Comparison of ENCODE assay signal across 8 cellular contexts in the genomic region with DNA sequence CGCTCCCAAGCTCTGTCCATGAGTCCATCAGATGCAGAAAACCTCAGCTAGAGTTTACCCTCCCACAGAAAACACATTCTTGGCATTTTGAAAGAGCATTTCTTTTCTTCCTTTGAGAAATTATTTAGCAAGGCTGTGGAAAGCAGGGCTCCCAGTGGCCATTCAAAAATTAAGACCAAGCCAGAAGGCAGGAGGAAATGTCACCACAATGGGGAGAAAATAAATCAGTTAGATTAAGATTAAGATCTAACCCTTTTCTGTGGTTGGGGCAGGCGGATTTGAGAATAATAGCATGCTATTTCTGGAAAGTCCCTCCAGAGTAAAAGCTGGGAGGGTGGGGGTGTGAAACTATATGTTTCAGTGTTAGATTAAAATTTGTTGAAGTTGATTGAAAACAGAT. TPM values are rescaled to one million over a fixed set of nuclear protein-coding genes. Genes with fewer than 3 reads are reported as not detected.
DNase-seq lines count a peak whose midpoint lies in the region; ATAC-seq and TF ChIP-seq lines count a peak whose summit lies in the region.

No MANE protein-coding gene starts in this region.

- ATAC-seq in HG02678 (IDR thresholded peaks at IDR 0.05; ENCODE audit: unreplicated experiment), result peak; percentile 39
- peak; percentile 59 to 62 for ATAC-seq in activated T-cell treated with anti-CD3 and anti-CD28 coated beads, Interleukin-2, amount 50 U/mL, for 4 hours

- H3K27ac ChIP-seq in muscle layer of colon (ENCODE audit: low read depth, low read length), result peak overlapping the region; percentile 88

- H3K9me3 Mint-ChIP-seq in Calu3 (ENCODE audit: low read depth, unreplicated experiment), result no peaks in the 10 kb centered on the region
- H3K9me3 Mint-ChIP-seq in activated T-cell treated with anti-CD3 and anti-CD28 coated beads, Interleukin-2, amount 50 U/mL, for 4 hours, result peaks cover 5% of the 10 kb centered on the region

- peak overlapping the region; percentile 50 for H3K27ac Mint-ChIP-seq in Calu3 (ENCODE audit: unreplicated experiment)

- H3K27me3 Mint-ChIP-seq in Calu3 (ENCODE audit: unreplicated experiment), result no peaks in the 10 kb centered on the region
- no peaks in the 10 kb centered on the region for H3K27me3 Mint-ChIP-seq in activated T-cell treated with anti-CD3 and anti-CD28 coated beads, Interleukin-2, amount 50 U/mL, for 4 hours (ENCODE audit: low read depth)

- no peaks in the 10 kb centered on the region for H3K27me3 ChIP-seq in muscle layer of colon (ENCODE audit: control insufficient read depth in 1 of 2, insufficient read depth in 2 of 2, low read length in 2 of 2)

- BruUV-seq in Calu3 (replicated peaks; lab: Mats Ljungman, UMichigan), result no TSS peak

- no peak overlapping the region for H3K9ac ChIP-seq in muscle layer of colon (ENCODE audit: low read length)

- intact Hi-C loops in Calu3 (cut with micrococcal nuclease; ENCODE audit: unreplicated experiment) (loop anchor here (1.0 to 10.0 kb wide), 4 partner anchors 12 to 404 kb away; partner anchors contain the start of gene LRIG1), posterior vena cava (cut with DNase I) (no loop called here)

- H3K4me1 Mint-ChIP-seq in Calu3 (ENCODE audit: low read depth, unreplicated experiment), result peaks cover 41% of the 10 kb centered on the region
- peaks cover 27% of the 10 kb centered on the region for H3K4me1 Mint-ChIP-seq in activated T-cell treated with anti-CD3 and anti-CD28 coated beads, Interleukin-2, amount 50 U/mL, for 4 hours (ENCODE audit: low read depth)

- no peak overlapping the region for H3K4me3 ChIP-seq in muscle layer of colon (ENCODE audit: low read depth in 1 of 2, low read length in 2 of 2)

- no peaks in the 10 kb centered on the region for H3K36me3 Mint-ChIP-seq in Calu3 (ENCODE audit: insufficient read depth, unreplicated experiment)
- peaks cover 14% of the 10 kb centered on the region for H3K36me3 Mint-ChIP-seq in activated T-cell treated with anti-CD3 and anti-CD28 coated beads, Interleukin-2, amount 50 U/mL, for 4 hours (ENCODE audit: insufficient read depth)

- TF ChIP-seq CTCF in Calu3 (IDR thresholded peaks at IDR 0.05; ENCODE audit: unreplicated experiment), result no peak

- no peaks in the 10 kb centered on the region for H3K9me3 ChIP-seq in muscle layer of colon (ENCODE audit: low read length)

- H3K36me3 ChIP-seq in muscle layer of colon (ENCODE audit: insufficient read depth, low read length), result no peaks in the 10 kb centered on the region

- H3K4me1 ChIP-seq in muscle layer of colon (ENCODE audit: insufficient read depth, low read length), result peaks cover 98% of the 10 kb centered on the region

- CTCF ChIA-PET in Calu3 (lab: Charles Lee), result interaction anchor here (1.0 to 1.4 kb wide), 3 partner anchors 9 to 342 kb away, joined by 3 to 6 read pairs (median 3); no protein-coding TSS in a partner anchor

- H3K4me3 Mint-ChIP-seq in Calu3 (ENCODE audit: low read depth, unreplicated experiment), result peak overlapping the region; percentile 36
- H3K4me3 Mint-ChIP-seq in activated T-cell treated with anti-CD3 and anti-CD28 coated beads, Interleukin-2, amount 50 U/mL, for 4 hours, result peak overlapping the region; percentile 67

- DNase-seq in Calu3, result no peak
- peak; percentile 27 for DNase-seq in activated T-cell treated with anti-CD3 and anti-CD28 coated beads, Interleukin-2, amount 50 U/mL, for 4 hours
- DNase-seq in activated gamma-delta T cell treated with Interleukin-2 at 50 U/mL for 16 hours, result no peak
- no peak for DNase-seq in nucleus accumbens (lab: John Stamatoyannopoulos, UW)
- DNase-seq in NCI-H2227 (lab: John Stamatoyannopoulos, UW; ENCODE audit: unreplicated experiment), result no peak
- no peak for DNase-seq in posterior vena cava (ENCODE audit: low spot score)

RNA-seq across cellular contexts. Expression of gene LRIG1, which starts 20.2 kb away (rescaled TPM):
- total RNA-seq in Calu3 (2022), result 10.0 and 14.7 TPM in 2 replicates
- 10 to 100 TPM; 42.0 to 63.0 (median 43.9) TPM for total RNA-seq in activated T-cell treated with anti-CD3 and anti-CD28 coated beads, Interleukin-2, amount 50 U/mL, for 4 hours
- 10 to 100 TPM; 55.7 to 83.8 TPM for total RNA-seq in posterior vena cava
